In the genomic region with DNA sequence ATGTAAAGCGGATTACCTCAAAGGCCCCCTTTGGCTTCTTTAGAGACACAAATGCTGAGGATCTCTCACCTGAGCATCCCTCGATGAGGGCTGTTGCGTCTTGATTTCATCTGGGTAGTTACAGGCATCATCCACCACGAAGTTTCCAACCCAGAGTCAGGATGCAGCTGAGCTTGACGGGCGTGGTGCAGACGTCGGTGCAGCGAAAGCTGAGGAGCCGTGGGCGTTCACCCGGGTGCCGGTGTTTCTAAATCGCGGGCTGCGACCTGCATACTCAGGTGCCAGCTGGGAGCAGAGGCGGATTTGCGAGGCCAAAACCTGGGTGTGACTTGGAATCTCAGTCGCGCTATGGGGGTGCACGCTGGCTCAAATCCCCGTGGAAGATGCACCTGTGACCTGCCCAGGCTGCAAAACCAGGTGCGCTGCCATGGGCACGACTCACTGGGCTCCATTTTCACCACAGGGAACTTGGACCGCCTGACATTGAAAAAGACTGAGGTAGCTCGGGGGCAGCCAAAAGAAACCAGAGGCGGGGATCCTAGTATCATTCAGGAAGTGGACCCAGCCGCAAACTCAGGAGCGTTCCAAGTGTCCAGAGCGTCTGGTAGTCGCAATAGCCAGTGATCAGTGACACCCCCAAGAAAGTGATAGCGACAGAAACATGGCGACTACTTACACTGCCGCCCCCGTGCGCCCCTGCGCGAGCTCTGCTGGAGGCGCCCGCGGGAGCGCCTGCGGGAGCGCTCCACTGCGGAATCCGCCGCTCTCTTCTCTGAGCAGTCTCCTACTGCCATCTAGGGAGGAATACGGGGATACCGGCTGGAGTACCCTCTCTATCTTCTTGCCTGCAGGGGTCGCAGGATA, we compare ENCODE assay signal across 7 cellular contexts.
A peak's percentile ranks its signal among the peaks of the same experiment; 100 is the strongest.
DNase-seq lines count a peak whose midpoint lies in the region; ATAC-seq and TF ChIP-seq lines count a peak whose summit lies in the region.

No MANE protein-coding gene starts in this region.

- ATAC-seq in HG03095 (IDR thresholded peaks at IDR 0.05; ENCODE audit: unreplicated experiment), result no peak

- H3K4me3 ChIP-seq in GM12864 (ENCODE audit: low read depth, low read length), result no peak overlapping the region

- DNase-seq in GM12864 (ENCODE audit: low read depth) (no peak), NCI-H1092 treated with DMSO at 0.1 percent for 48 hours (lab: John Stamatoyannopoulos, UW) (peak; percentile 89), SIG-M5 treated with dmso at 0.1 percent for 504 hours (lab: John Stamatoyannopoulos, UW; ENCODE audit: unreplicated experiment) (peak; percentile 77), caudate nucleus (lab: John Stamatoyannopoulos, UW) (peak in 57 of 61 donors; percentile 27 to 93 (median 76)), islet precursor cell (peak; percentile 92)
- peak; percentile 28 to 41 for DNase-seq in stimulated activated CD4-positive, alpha-beta T cell treated with anti-CD3 and anti-CD28 coated beads, Interleukin-2, amount 100 ng/mL, for 48 hours

- peak; percentile 60 for TF ChIP-seq CTCF in GM12864 (IDR thresholded peaks at IDR 0.05; ENCODE audit: low read depth, low read length, missing control alignments)

- H3K27ac ChIP-seq in caudate nucleus (ENCODE audit: low read depth, low read length), result peak overlapping the region; percentile 54
